ENCODE assay signal across 37 cellular contexts in genomic region chr10:28652703-28653102, GRCh38.
"Had no signal": no experiment of that assay in that cellular context is flagged by ENCODE, and none has a peak within 500 bp of the region (broad histone marks: within the 10 kb centered on the region; RNA-seq: fewer than 3 reads in every experiment).

No MANE protein-coding gene starts in this region.

- H3K27me3 ChIP-seq: ascending aorta, breast epithelium, cardiac muscle cell, foreskin keratinocyte, gastrocnemius medialis, heart left ventricle had no signal

- H3K4me3 Mint-ChIP-seq: activated CD4-positive, alpha-beta memory T cell treated with anti-CD3 and anti-CD28 coated beads for 36 hours; activated CD4-positive, alpha-beta T cell treated with anti-CD3 and anti-CD28 coated beads for 36 hours; activated CD4-positive, alpha-beta T cell treated with anti-CD3 and anti-CD28 coated beads, Interleukin-2, amount 10 ng/mL, durations not matched to agents 24 days and 14 days; activated CD8-positive, alpha-beta memory T cell treated with anti-CD3 and anti-CD28 coated beads, Interleukin-2, amount 10 ng/mL, durations not matched to agents 7 days and 5 days; activated CD8-positive, alpha-beta T cell treated with anti-CD3 and anti-CD28 coated beads, Interleukin-2, amount 10 ng/mL, durations not matched to agents 7 days and 5 days; activated naive CD4-positive, alpha-beta T cell treated with anti-CD3 and anti-CD28 coated beads, Interleukin-2, amount 10 ng/mL, durations not matched to agents 7 days and 5 days; activated naive CD8-positive, alpha-beta T cell treated with anti-CD3 and anti-CD28 coated beads, Interleukin-2, amount 10 ng/mL, durations not matched to agents 7 days and 5 days; activated T-helper 1 cell treated with anti-CD3 and anti-CD28 coated beads, Interleukin-12 subunit alpha, Interleukin-12 subunit beta, Interleukin-2, Interleukin-4 antibody, amounts not matched to agents 30 ng/mL and 10 ng/mL and 1 ng/mL, durations not matched to agents 14 hours and 24 hours and 36 hours; brain; central memory CD8-positive, alpha-beta T cell; effector memory CD8-positive, alpha-beta T cell; T-helper 17 cell; T-helper 2 cell treated with Interferon-gamma antibody and Interleukin-4, amounts not matched to agents 5 μg/mL and 100 μg/mL, for 36 hours had no signal

- H3K27ac Mint-ChIP-seq: activated CD4-positive, alpha-beta memory T cell treated with anti-CD3 and anti-CD28 coated beads for 36 hours; activated CD4-positive, alpha-beta T cell treated with anti-CD3 and anti-CD28 coated beads for 36 hours; activated CD4-positive, alpha-beta T cell treated with anti-CD3 and anti-CD28 coated beads, Interleukin-2, amount 10 ng/mL, durations not matched to agents 24 days and 14 days; activated CD8-positive, alpha-beta memory T cell treated with anti-CD3 and anti-CD28 coated beads, Interleukin-2, amount 10 ng/mL, durations not matched to agents 7 days and 5 days; activated CD8-positive, alpha-beta T cell treated with anti-CD3 and anti-CD28 coated beads, Interleukin-2, amount 10 ng/mL, durations not matched to agents 7 days and 5 days; activated naive CD4-positive, alpha-beta T cell treated with anti-CD3 and anti-CD28 coated beads, Interleukin-2, amount 10 ng/mL, durations not matched to agents 7 days and 5 days; activated naive CD4-positive, alpha-beta T cell treated with anti-CD3 and anti-CD28 coated beads, Interleukin-2, amount 50 U/mL, for 72 hours; activated naive CD8-positive, alpha-beta T cell treated with anti-CD3 and anti-CD28 coated beads, Interleukin-2, amount 10 ng/mL, durations not matched to agents 7 days and 5 days; activated T-helper 1 cell treated with anti-CD3 and anti-CD28 coated beads, Interleukin-12 subunit alpha, Interleukin-12 subunit beta, Interleukin-2, Interleukin-4 antibody, amounts not matched to agents 30 ng/mL and 10 ng/mL and 1 ng/mL, durations not matched to agents 14 hours and 24 hours and 36 hours; activated T-helper 2 cell treated with anti-CD3 and anti-CD28 coated beads, Interferon-gamma antibody, Interleukin-2, Interleukin-4, amounts not matched to agents 10 μg/mL and 5 μg/mL and 100 μg/mL, durations not matched to agents 14 hours and 24 hours and 36 hours; brain; effector memory CD8-positive, alpha-beta T cell; T-helper 17 cell; T-helper 2 cell treated with Interferon-gamma antibody and Interleukin-4, amounts not matched to agents 5 μg/mL and 100 μg/mL, for 36 hours had no signal

- DNase-seq: activated CD4-positive, alpha-beta memory T cell treated with anti-CD3 and anti-CD28 coated beads for 36 hours; activated CD4-positive, alpha-beta T cell treated with anti-CD3 and anti-CD28 coated beads for 36 hours; activated CD4-positive, alpha-beta T cell treated with anti-CD3 and anti-CD28 coated beads, Interleukin-2, amount 10 ng/mL, durations not matched to agents 24 days and 14 days; activated CD4-positive, CD25-positive, alpha-beta regulatory T cell; activated CD4-positive, CD25-positive, alpha-beta regulatory T cell treated with anti-CD3 and anti-CD28 coated beads, Interleukin-2, amount 50 U/mL, for 72 hours; activated CD8-positive, alpha-beta memory T cell treated with anti-CD3 and anti-CD28 coated beads, Interleukin-2, amount 10 ng/mL, durations not matched to agents 7 days and 5 days; activated CD8-positive, alpha-beta memory T cell treated with anti-CD3 and anti-CD28 coated beads, Interleukin-2, amount 50 U/mL, for 4 hours; activated CD8-positive, alpha-beta T cell treated with anti-CD3 and anti-CD28 coated beads, Interleukin-2, amount 10 ng/mL, durations not matched to agents 7 days and 5 days; activated gamma-delta T cell; activated naive CD4-positive, alpha-beta T cell; activated naive CD4-positive, alpha-beta T cell treated with anti-CD3 and anti-CD28 coated beads, Interleukin-2, amount 10 ng/mL, durations not matched to agents 7 days and 5 days; activated naive CD8-positive, alpha-beta T cell treated with anti-CD3 and anti-CD28 coated beads, Interleukin-2, amount 10 ng/mL, durations not matched to agents 7 days and 5 days; activated T-cell treated with anti-CD3 and anti-CD28 coated beads, Interleukin-2, amount 50 U/mL, for 1 hour; activated T-cell treated with anti-CD3 and anti-CD28 coated beads, Interleukin-2, amount 50 U/mL, for 48 hours; cortex of kidney; dermis blood vessel endothelial cell; effector CD4-positive, alpha-beta T cell; effector memory CD8-positive, alpha-beta T cell; erythroblast; foreskin keratinocyte; gastrocnemius medialis; glutamatergic neuron; heart left ventricle; T-helper 1 cell; T-helper 17 cell; T1000; WERI-Rb-1 had no signal

- H3K4me3 ChIP-seq: ascending aorta, breast epithelium, cardiac muscle cell, esophagus muscularis mucosa, gastrocnemius medialis, heart left ventricle had no signal

- H3K4me1 Mint-ChIP-seq: activated CD4-positive, alpha-beta T cell treated with anti-CD3 and anti-CD28 coated beads for 36 hours; activated CD4-positive, alpha-beta T cell treated with anti-CD3 and anti-CD28 coated beads, Interleukin-2, amount 10 ng/mL, durations not matched to agents 24 days and 14 days; activated CD8-positive, alpha-beta memory T cell treated with anti-CD3 and anti-CD28 coated beads, Interleukin-2, amount 10 ng/mL, durations not matched to agents 7 days and 5 days; activated naive CD4-positive, alpha-beta T cell treated with anti-CD3 and anti-CD28 coated beads, Interleukin-2, amount 10 ng/mL, durations not matched to agents 7 days and 5 days; activated naive CD8-positive, alpha-beta T cell treated with anti-CD3 and anti-CD28 coated beads, Interleukin-2, amount 10 ng/mL, durations not matched to agents 7 days and 5 days; brain; central memory CD8-positive, alpha-beta T cell had no signal

- H3K9me3 ChIP-seq: esophagus muscularis mucosa, gastrocnemius medialis had no signal

- ATAC-seq: activated CD4-positive, alpha-beta T cell treated with anti-CD3 and anti-CD28 coated beads for 36 hours; activated CD8-positive, alpha-beta memory T cell treated with anti-CD3 and anti-CD28 coated beads, Interleukin-2, amount 10 ng/mL, durations not matched to agents 7 days and 5 days; activated CD8-positive, alpha-beta T cell treated with anti-CD3 and anti-CD28 coated beads, Interleukin-2, amount 10 ng/mL, durations not matched to agents 7 days and 5 days; activated naive CD4-positive, alpha-beta T cell treated with anti-CD3 and anti-CD28 coated beads, Interleukin-2, amount 50 U/mL, for 72 hours; effector memory CD8-positive, alpha-beta T cell; foreskin keratinocyte; gastrocnemius medialis; heart left ventricle; T-helper 17 cell had no signal

- H3K27me3 Mint-ChIP-seq: activated CD4-positive, alpha-beta T cell treated with anti-CD3 and anti-CD28 coated beads, Interleukin-2, amount 10 ng/mL, durations not matched to agents 24 days and 14 days; activated CD8-positive, alpha-beta memory T cell treated with anti-CD3 and anti-CD28 coated beads, Interleukin-2, amount 10 ng/mL, durations not matched to agents 7 days and 5 days had no signal

- H3K36me3 Mint-ChIP-seq: activated CD4-positive, alpha-beta memory T cell treated with anti-CD3 and anti-CD28 coated beads for 36 hours; activated CD8-positive, alpha-beta memory T cell treated with anti-CD3 and anti-CD28 coated beads, Interleukin-2, amount 10 ng/mL, durations not matched to agents 7 days and 5 days; activated naive CD4-positive, alpha-beta T cell treated with anti-CD3 and anti-CD28 coated beads, Interleukin-2, amount 10 ng/mL, durations not matched to agents 7 days and 5 days; activated naive CD4-positive, alpha-beta T cell treated with anti-CD3 and anti-CD28 coated beads, Interleukin-2, amount 50 U/mL, for 72 hours; activated naive CD8-positive, alpha-beta T cell treated with anti-CD3 and anti-CD28 coated beads, Interleukin-2, amount 10 ng/mL, durations not matched to agents 7 days and 5 days; brain had no signal

- H3K36me3 ChIP-seq: ascending aorta, breast epithelium, cardiac muscle cell, esophagus muscularis mucosa, gastrocnemius medialis, heart left ventricle, WERI-Rb-1 had no signal

- H3K27ac ChIP-seq: ascending aorta, breast epithelium, cardiac muscle cell, esophagus muscularis mucosa, foreskin keratinocyte, gastrocnemius medialis, heart left ventricle, WERI-Rb-1 had no signal

- H3K9me3 Mint-ChIP-seq: activated CD4-positive, alpha-beta memory T cell treated with anti-CD3 and anti-CD28 coated beads for 36 hours; activated CD4-positive, alpha-beta T cell treated with anti-CD3 and anti-CD28 coated beads, Interleukin-2, amount 10 ng/mL, durations not matched to agents 24 days and 14 days; activated naive CD4-positive, alpha-beta T cell treated with anti-CD3 and anti-CD28 coated beads, Interleukin-2, amount 10 ng/mL, durations not matched to agents 7 days and 5 days; activated naive CD4-positive, alpha-beta T cell treated with anti-CD3 and anti-CD28 coated beads, Interleukin-2, amount 50 U/mL, for 72 hours; activated naive CD8-positive, alpha-beta T cell treated with anti-CD3 and anti-CD28 coated beads, Interleukin-2, amount 10 ng/mL, durations not matched to agents 7 days and 5 days; activated T-helper 1 cell treated with anti-CD3 and anti-CD28 coated beads, Interleukin-12 subunit alpha, Interleukin-12 subunit beta, Interleukin-2, Interleukin-4 antibody, amounts not matched to agents 30 ng/mL and 10 ng/mL and 1 ng/mL, durations not matched to agents 14 hours and 24 hours and 36 hours; activated T-helper 2 cell treated with anti-CD3 and anti-CD28 coated beads, Interferon-gamma antibody, Interleukin-2, Interleukin-4, amounts not matched to agents 10 μg/mL and 5 μg/mL and 100 μg/mL, durations not matched to agents 14 hours and 24 hours and 36 hours; central memory CD8-positive, alpha-beta T cell; effector memory CD8-positive, alpha-beta T cell; T-helper 2 cell treated with Interferon-gamma antibody and Interleukin-4, amounts not matched to agents 5 μg/mL and 100 μg/mL, for 36 hours had no signal

- H3K4me1 ChIP-seq: ascending aorta, breast epithelium, esophagus muscularis mucosa, foreskin keratinocyte, gastrocnemius medialis, heart left ventricle had no signal
